28 cellular contexts compared by ENCODE assay signal in the genomic region with DNA sequence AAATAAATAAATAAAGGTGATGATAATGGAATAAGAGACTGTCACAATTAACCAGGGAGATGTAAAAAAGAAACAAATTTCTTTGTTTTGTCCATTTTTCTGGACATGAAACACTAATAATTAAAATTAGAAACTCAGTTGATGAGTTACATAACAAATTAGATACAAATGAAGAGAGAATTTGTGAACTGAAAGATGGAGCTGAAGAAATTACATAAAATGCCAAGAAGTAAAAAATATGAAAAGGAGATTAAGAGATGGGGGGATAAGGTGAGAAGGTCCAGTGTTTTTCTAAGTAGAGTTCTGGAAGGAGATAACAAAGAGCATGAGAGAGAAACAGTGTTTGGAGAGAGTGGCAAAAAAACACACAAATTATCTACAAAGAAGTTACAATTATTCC.
DNase-seq lines count a peak whose midpoint lies in the region; ATAC-seq, FAIRE-seq and TF ChIP-seq lines count a peak whose summit lies in the region.
"Had no signal": no experiment of that assay in that cellular context is flagged by ENCODE, and none has a peak within 500 bp of the region (broad histone marks: within the 10 kb centered on the region; RNA-seq: fewer than 3 reads in every experiment).

No MANE protein-coding gene starts in this region.

- BruUV-seq in HepG2 (replicated peaks; lab: Mats Ljungman, UMichigan): no TSS peak
- BruUV-seq in K562 (replicated peaks; lab: Mats Ljungman, UMichigan): no TSS peak
- no TSS peak for BruUV-seq in MCF 10A (replicated peaks; lab: Mats Ljungman, UMichigan)

- H3K27ac Mint-ChIP-seq in MCF 10A (ENCODE audit: low read depth, unreplicated experiment): no peak overlapping the region
- H3K27ac Mint-ChIP-seq: CD4-positive, alpha-beta memory T cell; CD4-positive, CD25-positive, alpha-beta regulatory T cell; CD8-positive, alpha-beta memory T cell had no signal

- intact Hi-C loops in HepG2 (cut with micrococcal nuclease; ENCODE audit: unreplicated experiment): no loop called here
- intact Hi-C loops in right lobe of liver (cut with DNase I): no loop called here
- intact Hi-C loops in K562 (cut with micrococcal nuclease): no loop called here
- intact Hi-C loops in MCF 10A (cut with micrococcal nuclease): no loop called here

- H3K4me2 ChIP-seq in HepG2 (ENCODE audit: low read depth, low read length): no peak overlapping the region
- no peak overlapping the region for H3K4me2 ChIP-seq in K562 (ENCODE audit: insufficient read depth, low read length)
- H3K4me2 ChIP-seq: BLaER1 had no signal

- no peak overlapping the region for H3K4me3 Mint-ChIP-seq in MCF 10A (ENCODE audit: unreplicated experiment)
- H3K4me3 Mint-ChIP-seq: CD14-positive monocyte; CD4-positive, alpha-beta memory T cell; CD4-positive, CD25-positive, alpha-beta regulatory T cell; CD8-positive, alpha-beta memory T cell had no signal

- peaks cover 8% of the 10 kb centered on the region for H3K4me1 Mint-ChIP-seq in MCF 10A (ENCODE audit: insufficient read depth, unreplicated experiment)
- H3K4me1 Mint-ChIP-seq: CD4-positive, alpha-beta memory T cell; CD4-positive, CD25-positive, alpha-beta regulatory T cell; CD8-positive, alpha-beta memory T cell had no signal

- H3K9ac ChIP-seq in HepG2 (ENCODE audit: insufficient read depth, low read depth, low read length) (no peak overlapping the region), K562 (ENCODE audit: insufficient read depth in 1 of 2, low read depth in 2 of 2, low read length in 2 of 2) (no peak overlapping the region)
- H3K9ac ChIP-seq: BLaER1 had no signal

- peaks cover 8% of the 10 kb centered on the region for H3K9me3 Mint-ChIP-seq in MCF 10A (ENCODE audit: unreplicated experiment)

- no peaks in the 10 kb centered on the region for H3K9me1 ChIP-seq in K562 (ENCODE audit: control insufficient read depth, insufficient read depth, low read length)

- TF ChIP-seq EP300 in HepG2 (IDR thresholded peaks at IDR 0.05; ENCODE audit: low read depth in 2 of 2, low read length in 2 of 2) (no peak), HepG2 (CRISPR knock-in tag; IDR thresholded peaks at IDR 0.05; ENCODE audit: borderline replicate concordance) (no peak), K562 (IDR thresholded peaks at IDR 0.05; ENCODE audit: low read length) (no peak)

- no peak for FAIRE-seq in HepG2 (lab: Jason Lieb, UNC)
- no peak for FAIRE-seq in K562 (lab: Jason Lieb, UNC)
- FAIRE-seq: A204.1, GM12878, GM12892, GM18507 had no signal

- DNase-seq in HepG2 (ENCODE audit: low spot score) (no peak), right lobe of liver (no peak), K562 (ENCODE audit: extremely low read depth in 1 of 4, low spot score in 3 of 4) (no peak), HAP-1 (ENCODE audit: low spot score in 2 of 2) (no peak), MCF 10A (ENCODE audit: unreplicated experiment) (no peak), iPS-NIHi7 (ENCODE audit: extremely low spot score) (no peak)
- DNase-seq: 8988T; ACHN; BE2C; C1 segment of cervical spinal cord; CD4-positive, alpha-beta memory T cell; CD4-positive, CD25-positive, alpha-beta regulatory T cell; CD8-positive, alpha-beta memory T cell; COR-L47; DMS 273 treated with DMSO at 0.1 percent for 48 hours; DMS153; DMS53; DMS79; DND-41; EL; GDM1 had no signal

- POLR2A ChIA-PET in HepG2 (lab: Yijun Ruan, JAX) (no interaction called here), HEK293 (lab: Yijun Ruan, JAX) (interaction anchor here (1.0 kb wide), 1 partner anchor 89 kb away, joined by 3 read pairs; a partner anchor contains a TSS), K562 (lab: Yijun Ruan, JAX) (interaction anchor here (0.7 kb wide), 1 partner anchor 10 kb away, joined by 3 read pairs; no protein-coding TSS in a partner anchor), MCF 10A (lab: Yijun Ruan, JAX) (no interaction called here)

- in situ Hi-C loops in HepG2 (cut with HindIII; ENCODE audit: extremely low pct_ligation_motif_present, low pct_unique_long_range_greater_than_20kb) (loop anchor here (25.0 kb wide), 1 partner anchor 626 kb away; no protein-coding TSS in a partner anchor), K562 (cut with MboI) (no loop called here), HAP-1 (cut with MboI; ENCODE audit: low sequenced_read_pairs) (no loop called here)

- TF ChIP-seq CTCF in HepG2 (CRISPR knock-in tag; IDR thresholded peaks at IDR 0.05) (no peak), right lobe of liver (IDR thresholded peaks at IDR 0.05) (no peak), HEK293 (tag by site-specific recombination; IDR thresholded peaks at IDR 0.05) (no peak), K562 (IDR thresholded peaks at IDR 0.05 in 2 of 3, conservative IDR thresholded peaks at IDR 0.05 in 1 of 3; ENCODE audit: insufficient read depth in 2 of 3, low read depth in 1 of 3, low read length in 3 of 3) (no peak), MCF 10A (IDR thresholded peaks at IDR 0.05; ENCODE audit: unreplicated experiment) (no peak)

- H3K36me3 Mint-ChIP-seq in MCF 10A (ENCODE audit: insufficient read depth, unreplicated experiment): peaks cover 10% of the 10 kb centered on the region

- TF ChIP-seq RAD21 in HepG2 (CRISPR knock-in tag; IDR thresholded peaks at IDR 0.05) (no peak), K562 (CRISPR knock-in tag; conservative IDR thresholded peaks at IDR 0.05 in 1 of 2, IDR thresholded peaks at IDR 0.05 in 1 of 2) (no peak)

- H4K20me1 ChIP-seq in HepG2 (ENCODE audit: insufficient read depth, low read length): no peaks in the 10 kb centered on the region
- H4K20me1 ChIP-seq in K562 (replicated peaks; ENCODE audit: control insufficient read depth, insufficient read depth, low read length): no peaks in the 10 kb centered on the region
- H4K20me1 ChIP-seq: BLaER1 had no signal

- TF ChIP-seq POLR2A in HepG2 (IDR thresholded peaks at IDR 0.05; ENCODE audit: insufficient read depth in 1 of 2, low read depth in 2 of 2, low read length in 2 of 2) (no peak), right lobe of liver (IDR thresholded peaks at IDR 0.05) (no peak), K562 (conservative IDR thresholded peaks at IDR 0.05) (no peak)

- no peaks in the 10 kb centered on the region for H3K27me3 Mint-ChIP-seq in MCF 10A (ENCODE audit: insufficient read depth, unreplicated experiment)
- H3K27me3 Mint-ChIP-seq: CD4-positive, CD25-positive, alpha-beta regulatory T cell had no signal

- no peaks in the 10 kb centered on the region for H3K36me3 ChIP-seq in HepG2 (replicated peaks in 1 of 2; ENCODE audit: control insufficient read depth in 1 of 2, insufficient read depth in 2 of 2, low read length in 2 of 2)
- H3K36me3 ChIP-seq in right lobe of liver: no peaks in the 10 kb centered on the region
- no peaks in the 10 kb centered on the region for H3K36me3 ChIP-seq in HEK293 (ENCODE audit: control insufficient read depth in 2 of 2, insufficient read depth in 1 of 2, low read length in 2 of 2)
- no peaks in the 10 kb centered on the region for H3K36me3 ChIP-seq in K562 (ENCODE audit: control insufficient read depth, insufficient read depth, low read length)
- H3K36me3 ChIP-seq in HAP-1 (replicated peaks): no peaks in the 10 kb centered on the region
- H3K36me3 ChIP-seq: BE2C, BLaER1 had no signal

- H3K4me3 ChIP-seq in HepG2 (replicated peaks in 1 of 3; ENCODE audit: insufficient read depth in 1 of 3, low read depth in 2 of 3, low read length in 3 of 3): no peak overlapping the region
- H3K4me3 ChIP-seq in right lobe of liver: no peak overlapping the region
- no peak overlapping the region for H3K4me3 ChIP-seq in HEK293 (ENCODE audit: low read depth, low read length)
- H3K4me3 ChIP-seq in K562: no peak overlapping the region
- H3K4me3 ChIP-seq in HAP-1: no peak overlapping the region
- H3K4me3 ChIP-seq: BLaER1, GM12878 had no signal

- H3K27ac ChIP-seq in HepG2 (ENCODE audit: extremely low read length, insufficient read depth, low read length) (no peak overlapping the region), right lobe of liver (no peak overlapping the region), HEK293 (ENCODE audit: extremely low read depth, low read depth, low read length) (no peak overlapping the region), K562 (ENCODE audit: extremely low read depth, low read depth, low read length) (no peak overlapping the region)
- H3K27ac ChIP-seq: BLaER1 had no signal

- H3K4me1 ChIP-seq in HepG2 (ENCODE audit: insufficient read depth, low read length): peaks cover 7% of the 10 kb centered on the region
- H3K4me1 ChIP-seq in right lobe of liver: no peaks in the 10 kb centered on the region
- no peaks in the 10 kb centered on the region for H3K4me1 ChIP-seq in HEK293 (ENCODE audit: control insufficient read depth, insufficient read depth, low read length)
- peaks cover 0 to 3% of the 10 kb centered on the region in 2 experiments; a peak in 2 of 5 replicates for H3K4me1 ChIP-seq in K562 (replicated peaks in 1 of 2; ENCODE audit: control insufficient read depth in 2 of 2, insufficient read depth in 2 of 2, low read length in 2 of 2)
- H3K4me1 ChIP-seq in HAP-1: no peaks in the 10 kb centered on the region

- CTCF ChIA-PET in HepG2 (lab: Yijun Ruan, JAX; ENCODE audit: low intra/inter-chr PET ratio, low total read pairs): no interaction called here
- CTCF ChIA-PET in HEK293 (lab: Yijun Ruan, JAX): interaction anchor here (0.7 to 1.0 kb wide), 2 partner anchors 11 to 411 kb away, joined by 3 read pairs; no protein-coding TSS in a partner anchor
- CTCF ChIA-PET in K562 (lab: Yijun Ruan, JAX; ENCODE audit: low intra/inter-chr PET ratio): no interaction called here
- CTCF ChIA-PET in MCF 10A (lab: Yijun Ruan, JAX): interaction anchor here (0.7 kb wide), 1 partner anchor 394 kb away, joined by 3 read pairs; no protein-coding TSS in a partner anchor

- H3K79me2 ChIP-seq in HepG2 (ENCODE audit: insufficient read depth, low read length): no peaks in the 10 kb centered on the region
- no peaks in the 10 kb centered on the region for H3K79me2 ChIP-seq in K562 (ENCODE audit: control insufficient read depth, insufficient read depth, low read length)

- H3K9me3 ChIP-seq in HepG2 (ENCODE audit: low read length): peaks cover 19% of the 10 kb centered on the region
- peaks cover 0 to 4% (median 0%) of the 10 kb centered on the region in 4 donors for H3K9me3 ChIP-seq in right lobe of liver
- no peaks in the 10 kb centered on the region for H3K9me3 ChIP-seq in HEK293 (ENCODE audit: control insufficient read depth, insufficient read depth, low read depth, low read length)
- peaks cover 12% of the 10 kb centered on the region for H3K9me3 ChIP-seq in K562 (replicated peaks; ENCODE audit: control insufficient read depth, insufficient read depth, low read depth, low read length)
- H3K9me3 ChIP-seq in HAP-1: 0 out of 2 replicates have a peak, but pooled peaks cover 5% of the 10 kb centered on the region
- H3K9me3 ChIP-seq: BE2C had no signal

- H2AFZ ChIP-seq in HepG2 (ENCODE audit: low read length) (no peak overlapping the region), K562 (ENCODE audit: low read depth, low read length) (no peak overlapping the region)

- H3K27me3 ChIP-seq in HepG2 (ENCODE audit: control insufficient read depth in 1 of 2, insufficient read depth in 2 of 2, low read length in 2 of 2) (0 out of 5 replicates have a peak, but pooled peaks cover 0 to 4% of the 10 kb centered on the region in 2 experiments), right lobe of liver (no peaks in the 10 kb centered on the region), K562 (ENCODE audit: control insufficient read depth in 2 of 2, insufficient read depth in 2 of 2, low read length in 2 of 2) (no peaks in the 10 kb centered on the region), HAP-1 (ENCODE audit: low read depth) (no peaks in the 10 kb centered on the region)
- H3K27me3 ChIP-seq: BE2C, BLaER1 had no signal

- ATAC-seq in HepG2: no peak
- no peak for ATAC-seq in right lobe of liver
- ATAC-seq in K562: no peak
- ATAC-seq: GM12878 had no signal

Comparison
In these comparisons a context has a peak if more than half of its experiments do, and no peak if none do; other contexts are left out.
1. CTCF ChIA-PET loops: an anchor here in HEK293 (0.7 to 1.0 kb wide) and MCF 10A (0.7 kb wide); none called in HepG2 and K562.
2. POLR2A ChIA-PET loops: an anchor here in HEK293 (1.0 kb wide) and K562 (0.7 kb wide); none called in HepG2 and MCF 10A.